In genomic region chr18:58178476-58178875, GRCh38 we compare ENCODE assay signal across 27 cellular contexts.
DNase-seq lines count a peak whose midpoint lies in the region; ATAC-seq and TF ChIP-seq lines count a peak whose summit lies in the region.
"Had no signal": no experiment of that assay in that cellular context is flagged by ENCODE, and none has a peak within 500 bp of the region (broad histone marks: within the 10 kb centered on the region; RNA-seq: fewer than 3 reads in every experiment).

No MANE protein-coding gene starts in this region.

- H3K27me3 Mint-ChIP-seq in mesothelial cell of epicardium (ENCODE audit: low read depth) = no peaks in the 10 kb centered on the region
- H3K27me3 Mint-ChIP-seq: B cell had no signal

- no peaks in the 10 kb centered on the region for H3K79me2 ChIP-seq in SK-N-SH (ENCODE audit: insufficient read depth)
- no peaks in the 10 kb centered on the region for H3K79me2 ChIP-seq in fibroblast of lung (ENCODE audit: control insufficient read depth, insufficient read depth, low read length)

- TF ChIP-seq POLR2A in sigmoid colon (IDR thresholded peaks at IDR 0.05) = no peak

- peak; percentile 6; the same call in 1 of the 3 replicates for ATAC-seq in SK-N-SH treated with all-trans-retinoic acid at 6 μM for 48 hours
- no peak for ATAC-seq in GM18907 (IDR thresholded peaks at IDR 0.05; ENCODE audit: unreplicated experiment)
- ATAC-seq in GM18502 (IDR thresholded peaks at IDR 0.05; ENCODE audit: poor library complexity, unreplicated experiment) = no peak
- ATAC-seq in HG02571 (IDR thresholded peaks at IDR 0.05; ENCODE audit: unreplicated experiment) = no peak
- ATAC-seq: activated CD8-positive, alpha-beta T cell treated with anti-CD3 and anti-CD28 coated beads, Interleukin-2, amount 10 ng/mL, durations not matched to agents 7 days and 5 days; activated naive CD8-positive, alpha-beta T cell treated with anti-CD3 and anti-CD28 coated beads, Interleukin-2, amount 50 U/mL, for 24 hours; stimulated activated naive CD8-positive, alpha-beta T cell treated with anti-CD3 and anti-CD28 coated beads, Interleukin-15, Interleukin-2, amounts not matched to agents 100 U/mL and 50 U/mL, for 24 hours had no signal

- no peaks in the 10 kb centered on the region for H3K36me3 Mint-ChIP-seq in mesothelial cell of epicardium

- TF ChIP-seq CTCF in SK-N-SH (IDR thresholded peaks at IDR 0.05) = no peak
- no peak for TF ChIP-seq CTCF in fibroblast of lung (conservative IDR thresholded peaks at IDR 0.05 in 1 of 2, IDR thresholded peaks at IDR 0.05 in 1 of 2; ENCODE audit: low read depth in 1 of 2, low read length in 2 of 2)
- TF ChIP-seq CTCF in mesothelial cell of epicardium (IDR thresholded peaks at IDR 0.05; ENCODE audit: unreplicated experiment) = no peak
- TF ChIP-seq CTCF in sigmoid colon (IDR thresholded peaks at IDR 0.05) = no peak

- peaks cover 67% of the 10 kb centered on the region for H3K4me1 Mint-ChIP-seq in mesothelial cell of epicardium
- H3K4me1 Mint-ChIP-seq: activated naive CD8-positive, alpha-beta T cell treated with anti-CD3 and anti-CD28 coated beads, Interleukin-2, amount 50 U/mL, for 24 hours had no signal

- peak overlapping the region; percentile 95 for H3K27ac Mint-ChIP-seq in mesothelial cell of epicardium
- H3K27ac Mint-ChIP-seq: activated CD8-positive, alpha-beta T cell treated with anti-CD3 and anti-CD28 coated beads, Interleukin-2, amount 10 ng/mL, durations not matched to agents 7 days and 5 days; activated naive CD8-positive, alpha-beta T cell treated with anti-CD3 and anti-CD28 coated beads, Interleukin-2, amount 50 U/mL, for 24 hours; B cell had no signal

- no peak overlapping the region for H3K9ac ChIP-seq in SK-N-SH
- no peak overlapping the region for H3K9ac ChIP-seq in fibroblast of lung (ENCODE audit: insufficient read depth, low read length)

- DNase-seq in SK-N-SH (no peak), fibroblast of lung (ENCODE audit: low read depth in 2 of 2) (peak; percentile 28 to 58), mesothelial cell of epicardium (ENCODE audit: low spot score in 2 of 2, unreplicated experiment in 2 of 2) (no peak), sigmoid colon (no peak)
- DNase-seq: activated CD4-positive, alpha-beta T cell treated with anti-CD3 and anti-CD28 coated beads for 1 hour; activated CD8-positive, alpha-beta T cell treated with anti-CD3 and anti-CD28 coated beads, Interleukin-2, amount 10 ng/mL, durations not matched to agents 7 days and 5 days; activated effector memory CD4-positive, alpha-beta T cell treated with Interleukin-2 at 50 U/mL for 16 hours; activated naive CD8-positive, alpha-beta T cell treated with anti-CD3 and anti-CD28 coated beads, Interleukin-2, amount 50 U/mL, for 24 hours; activated T-cell treated with anti-CD3 and anti-CD28 coated beads for 4 hours; colonic mucosa; DMS79 treated with DMSO at 0.1 percent for 48 hours; NCI-H1048; NCI-H187; NCI-H2171 treated with DMSO at 0.1 percent for 48 hours; NCI-H524 treated with DMSO at 0.1 percent for 48 hours; nucleus accumbens; retina; SJCRH30; stimulated activated naive CD8-positive, alpha-beta T cell treated with anti-CD3 and anti-CD28 coated beads, Interleukin-15, Interleukin-2, amounts not matched to agents 100 U/mL and 50 U/mL, for 24 hours had no signal

- WGBS in SK-N-SH (ENCODE audit: low lambda C conversion rate) = 73% methylated on average over 8 of the region's 8 CpGs
- 17 to 55% methylated on average over 8 of the region's 8 CpGs for WGBS in sigmoid colon, 2 donors

- H3K4me2 ChIP-seq in SK-N-SH (no peak overlapping the region), fibroblast of lung (ENCODE audit: extremely low read depth, insufficient read depth, low read length) (no peak overlapping the region)

- intact Hi-C loops in sigmoid colon (cut with DNase I) = loop anchor here (5.0 kb wide), 1 partner anchor 36 kb away; no protein-coding TSS in a partner anchor

- H3K4me1 ChIP-seq in SK-N-SH (ENCODE audit: control insufficient read depth in 1 of 2, insufficient read depth in 2 of 2, low read depth in 1 of 2, low read length in 1 of 2) (peaks cover 22 to 45% of the 10 kb centered on the region in 2 experiments), fibroblast of lung (ENCODE audit: control insufficient read depth, extremely low read depth, insufficient read depth, low read length) (peaks cover 7% of the 10 kb centered on the region), sigmoid colon (peaks cover 0 to 41% (median 31%) of the 10 kb centered on the region in 4 donors)
- H3K4me1 ChIP-seq: colonic mucosa, SJCRH30 had no signal

- no peaks in the 10 kb centered on the region for H3K9me3 Mint-ChIP-seq in mesothelial cell of epicardium
- H3K9me3 Mint-ChIP-seq: activated naive CD8-positive, alpha-beta T cell treated with anti-CD3 and anti-CD28 coated beads, Interleukin-2, amount 50 U/mL, for 24 hours had no signal

- TF ChIP-seq RAD21 in SK-N-SH (IDR thresholded peaks at IDR 0.05; ENCODE audit: low read length) = no peak

- H3K27ac ChIP-seq in SK-N-SH (ENCODE audit: low read depth in 2 of 2, low read length in 1 of 2) (peak overlapping the region in 1 of 2 experiments; percentile 78; a peak in 1 of 4 replicates), fibroblast of lung (ENCODE audit: insufficient read depth, low read length) (no peak overlapping the region), sigmoid colon (peak overlapping the region in 2 of 4 donors; percentile 3 to 50)
- H3K27ac ChIP-seq: 22Rv1, colonic mucosa, HL-60, SJCRH30, thoracic aorta had no signal

- H2AFZ ChIP-seq in SK-N-SH (ENCODE audit: low read depth) (no peak overlapping the region), fibroblast of lung (ENCODE audit: low read length) (no peak overlapping the region)

- CTCF ChIA-PET in SK-N-SH (lab: Yijun Ruan, JAX) = interaction anchor here (0.7 to 2.3 kb wide), 5 partner anchors 14 to 135 kb away, joined by 3 to 12 read pairs (median 4); partner anchors contain the start of gene NEDD4L

- H3K4me3 ChIP-seq in SK-N-SH (ENCODE audit: low read depth in 2 of 2, low read length in 1 of 2) = no peak overlapping the region
- no peak overlapping the region for H3K4me3 ChIP-seq in fibroblast of lung (replicated peaks in 1 of 4; ENCODE audit: control extremely low read depth in 1 of 4, insufficient read depth in 1 of 4, low read depth in 3 of 4, low read length in 4 of 4)
- H3K4me3 ChIP-seq in sigmoid colon = no peak overlapping the region
- H3K4me3 ChIP-seq: colonic mucosa, SJCRH30, thoracic aorta had no signal

- H3K36me3 ChIP-seq in SK-N-SH (replicated peaks in 1 of 2; ENCODE audit: control insufficient read depth in 1 of 2, insufficient read depth in 2 of 2, low read length in 1 of 2) = no peaks in the 10 kb centered on the region
- H3K36me3 ChIP-seq in fibroblast of lung (ENCODE audit: control insufficient read depth, insufficient read depth, low read length) = no peaks in the 10 kb centered on the region
- H3K36me3 ChIP-seq in sigmoid colon = no peaks in the 10 kb centered on the region
- H3K36me3 ChIP-seq: colonic mucosa, SJCRH30, thoracic aorta had no signal

- H3K9me3 ChIP-seq in SK-N-SH (no peaks in the 10 kb centered on the region), fibroblast of lung (ENCODE audit: control insufficient read depth, insufficient read depth, low read depth, low read length) (no peaks in the 10 kb centered on the region), sigmoid colon (no peaks in the 10 kb centered on the region)
- H3K9me3 ChIP-seq: colonic mucosa, SJCRH30, thoracic aorta had no signal

- H3K9me2 ChIP-seq in SK-N-SH = no peaks in the 10 kb centered on the region

- H3K27me3 ChIP-seq in SK-N-SH (ENCODE audit: insufficient read depth) = no peaks in the 10 kb centered on the region
- H3K27me3 ChIP-seq in fibroblast of lung (ENCODE audit: control insufficient read depth, insufficient read depth, low read length) = no peaks in the 10 kb centered on the region
- no peaks in the 10 kb centered on the region for H3K27me3 ChIP-seq in sigmoid colon
- H3K27me3 ChIP-seq: colonic mucosa, SJCRH30 had no signal

- peaks cover 4% of the 10 kb centered on the region for H3F3A ChIP-seq in SK-N-SH (replicated peaks; ENCODE audit: insufficient read depth)

- no peaks in the 10 kb centered on the region for H4K20me1 ChIP-seq in SK-N-SH (ENCODE audit: insufficient read depth)
- no peaks in the 10 kb centered on the region for H4K20me1 ChIP-seq in fibroblast of lung (ENCODE audit: control insufficient read depth, extremely low read depth, insufficient read depth, low read length)

- POLR2A ChIA-PET in SK-N-SH (lab: Yijun Ruan, JAX) = no interaction called here

- TF ChIP-seq EP300 in SK-N-SH (IDR thresholded peaks at IDR 0.05; ENCODE audit: borderline replicate concordance in 1 of 2, low read depth in 1 of 2, low read length in 1 of 2) (no peak), sigmoid colon (IDR thresholded peaks at IDR 0.05) (no peak)

- H3K4me3 Mint-ChIP-seq in mesothelial cell of epicardium = peak overlapping the region; percentile 30
- H3K4me3 Mint-ChIP-seq: activated CD8-positive, alpha-beta T cell treated with anti-CD3 and anti-CD28 coated beads, Interleukin-2, amount 10 ng/mL, durations not matched to agents 7 days and 5 days; activated naive CD8-positive, alpha-beta T cell treated with anti-CD3 and anti-CD28 coated beads, Interleukin-2, amount 50 U/mL, for 24 hours; B cell had no signal

TF ChIP-seq in SK-N-SH treated with all-trans-retinoic acid at 6 μM for 48 hours, 23 proteins besides CTCF, POLR2A, EP300 and RAD21:
- TF ChIP-seq BACH2 (CRISPR knock-in tag; IDR thresholded peaks at IDR 0.05; ENCODE audit: borderline replicate concordance) (no peak), ISL1 (CRISPR knock-in tag; IDR thresholded peaks at IDR 0.05) (peak; percentile 74)
TF ChIP-seq in SK-N-SH treated with all-trans-retinoic acid at 6 μM for 48 hours: peak in this region for 1.

TF ChIP-seq in SK-N-SH, 30 proteins besides CTCF, POLR2A, EP300 and RAD21 (continues in another document):
- TF ChIP-seq EZH2phosphoT487 (IDR thresholded peaks at IDR 0.05; ENCODE audit: borderline replicate concordance, low read depth) (no peak), GABPA (IDR thresholded peaks at IDR 0.05; ENCODE audit: low read depth) (no peak), RCOR1 (IDR thresholded peaks at IDR 0.05; ENCODE audit: low read length) (no peak), RXRA (IDR thresholded peaks at IDR 0.05; ENCODE audit: borderline replicate concordance, low read depth) (no peak), FOXM1 (IDR thresholded peaks at IDR 0.05; ENCODE audit: low read depth) (no peak), FOSL2 (IDR thresholded peaks at IDR 0.05; ENCODE audit: borderline replicate concordance, low read depth) (no peak)

Comparison
In these comparisons a context has a peak if more than half of its experiments do, and no peak if none do; other contexts are left out.
1. DNase-seq: peak in fibroblast of lung (2 of 2); none in SK-N-SH (single experiment), mesothelial cell of epicardium (0 of 2) and sigmoid colon (single experiment).